8 cellular contexts compared by ENCODE assay signal in genomic region chr5:160421625-160422258, GRCh38. TPM values are rescaled to one million over a fixed set of nuclear protein-coding genes. Genes with fewer than 3 reads are reported as not detected.
DNase-seq lines count a peak whose midpoint lies in the region; ATAC-seq and TF ChIP-seq lines count a peak whose summit lies in the region.

TSS of gene PTTG1 (plus strand) at chr5:160421855. CDS start at chr5:160422313, 458 bp downstream.

- H3K4me3 ChIP-seq in BLaER1 (peak within 1 kb of the TSS; percentile 75), left lung (peak within 1 kb of the TSS; percentile 53 to 58)

- H3K27me3 ChIP-seq in BLaER1 (no peaks in the 10 kb centered on the region), left lung (no peaks in the 10 kb centered on the region)

- H3K27ac ChIP-seq in BLaER1 (peak within 1 kb of the TSS; percentile 73), left lung (peak within 1 kb of the TSS; percentile 77 to 80)

- TF ChIP-seq CTCF in left lung (IDR thresholded peaks at IDR 0.05), result no peak

- H4K20me1 ChIP-seq in BLaER1, result peaks cover 16% of the 10 kb centered on the region

- ATAC-seq in GM19324 (IDR thresholded peaks at IDR 0.05; ENCODE audit: low FRiP score, unreplicated experiment), result peak; percentile 68
- ATAC-seq in HG03460 (IDR thresholded peaks at IDR 0.05; ENCODE audit: unreplicated experiment), result peak; percentile 68
- ATAC-seq in left lung, result peak; percentile 90

- H3K9me3 ChIP-seq in BLaER1 (no peaks in the 10 kb centered on the region), left lung (no peaks in the 10 kb centered on the region)

- H3K9ac ChIP-seq in BLaER1, result peak within 1 kb of the TSS; percentile 81

- H3K36me3 ChIP-seq in BLaER1 (peaks cover 5% of the 10 kb centered on the region; the same call in 1 of the 2 replicates), left lung (no peaks in the 10 kb centered on the region)

- intact Hi-C loops in left lung (cut with DNase I), result no loop called here

- peak within 1 kb of the TSS; percentile 86 for H3K4me2 ChIP-seq in BLaER1

- DNase-seq in NCI-H524 treated with DMSO at 0.1 percent for 48 hours (lab: John Stamatoyannopoulos, UW), result peak; percentile 77
- DNase-seq in activated CD4-positive, alpha-beta T cell treated with anti-CD3 and anti-CD28 coated beads for 48 hours, result peak; percentile 96
- peak; percentile 97 for DNase-seq in dedifferentiated amniotic fluid mesenchymal stem cell (ENCODE audit: extremely low spot score)
- DNase-seq in left lung, result peak; percentile 96
- DNase-seq in stimulated activated CD4-positive, alpha-beta T cell treated with anti-CD3 and anti-CD28 coated beads, Interleukin-2, amount 100 ng/mL, for 4 hours (ENCODE audit: low read depth), result peak; percentile 85

- H3K4me1 ChIP-seq in BLaER1 (peaks cover 84% of the 10 kb centered on the region), left lung (peaks cover 11 to 61% of the 10 kb centered on the region in 2 donors)

RNA-seq across cellular contexts. Expression of gene PTTG1, which starts in this region (rescaled TPM):
- total RNA-seq in left lung, result 10 to 100 TPM; 10.2 to 27.7 TPM

Comparison
In these comparisons a context has a peak if more than half of its experiments do, and no peak if none do; other contexts are left out.
1. Peak in every context shown above with its lines: DNase-seq, ATAC-seq, H3K4me3 ChIP-seq and H3K27ac ChIP-seq.